Comparison of ENCODE assay signal across 8 cellular contexts in the genomic region with DNA sequence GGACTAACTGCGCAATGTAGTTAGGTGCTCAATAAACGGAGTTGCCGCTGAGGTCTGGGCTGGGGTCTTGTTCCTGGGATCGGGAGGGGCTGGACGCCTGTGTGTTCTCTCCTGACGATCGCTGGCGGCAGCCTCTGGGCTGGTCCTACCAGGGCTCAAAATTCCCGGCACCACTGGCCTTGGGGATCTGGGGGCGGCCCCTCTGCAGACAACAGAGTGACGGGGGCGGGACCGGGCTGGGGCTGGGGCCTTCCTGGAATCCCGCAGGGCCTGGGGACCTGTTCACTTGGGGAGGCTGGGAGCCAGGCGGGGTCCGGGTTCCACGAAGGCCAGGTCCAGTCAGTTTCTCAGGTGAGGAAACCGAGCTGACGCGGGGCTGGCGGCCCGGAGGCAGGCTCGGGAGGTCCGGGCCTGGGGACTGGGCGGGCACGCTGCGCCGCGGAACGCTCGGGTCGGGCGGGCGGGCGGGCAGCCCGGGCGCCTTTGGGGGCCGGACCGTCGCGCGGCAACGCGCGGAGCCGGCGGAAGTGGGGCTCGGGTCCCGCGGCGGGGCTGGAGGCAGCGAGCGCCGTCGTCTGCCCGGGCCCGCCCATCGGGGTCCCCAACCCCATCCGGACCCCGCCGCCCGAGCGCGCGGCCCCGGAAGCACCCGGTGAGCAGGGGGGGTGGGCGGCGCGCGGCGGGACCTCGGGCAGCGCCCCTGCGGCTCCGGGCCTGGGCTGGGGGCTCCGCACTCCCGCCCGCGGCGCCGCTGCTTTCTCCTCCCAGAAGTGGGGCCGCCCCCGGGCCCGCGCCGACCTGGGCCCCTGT.
DNase-seq lines count a peak whose midpoint lies in the region; ATAC-seq and TF ChIP-seq lines count a peak whose summit lies in the region.

A gene (plus strand): TSS at position 524 of the 810 bp plus-strand sequence. CDS start 4,107 bp downstream, outside the sequence.

- peak; percentile 39 for DNase-seq in Ammon's horn (ENCODE audit: low spot score)
- DNase-seq in LoVo (ENCODE audit: low spot score): peak; percentile 60
- DNase-seq in activated CD4-positive, alpha-beta T cell treated with anti-CD3 and anti-CD28 coated beads for 48 hours: peak; percentile 72
- peak; percentile 17 to 40 for DNase-seq in stimulated activated CD4-positive, alpha-beta T cell treated with anti-CD3 and anti-CD28 coated beads, Interleukin-1b, Interleukin-23, amount 100 ng/mL, for 1 hour (ENCODE audit: low read depth in 2 of 2)

- TF ChIP-seq POLR2A in GM19193 (IDR thresholded peaks at IDR 0.05; ENCODE audit: extremely low read depth, insufficient read depth, insufficient read length): peak; percentile 65

- no peaks in the 10 kb centered on the region for H3K27me3 ChIP-seq in layer of hippocampus (ENCODE audit: control insufficient read depth, insufficient read depth, low read length)

- no peak for ATAC-seq in HG02571 (IDR thresholded peaks at IDR 0.05; ENCODE audit: unreplicated experiment)

- H3K27ac ChIP-seq in cingulate gyrus (ENCODE audit: low read depth, low read length) (peak within 1 kb of the TSS; percentile 32), layer of hippocampus (ENCODE audit: low read depth, low read length) (peak within 1 kb of the TSS; percentile 80)
